8 cellular contexts compared by ENCODE assay signal in the genomic region with DNA sequence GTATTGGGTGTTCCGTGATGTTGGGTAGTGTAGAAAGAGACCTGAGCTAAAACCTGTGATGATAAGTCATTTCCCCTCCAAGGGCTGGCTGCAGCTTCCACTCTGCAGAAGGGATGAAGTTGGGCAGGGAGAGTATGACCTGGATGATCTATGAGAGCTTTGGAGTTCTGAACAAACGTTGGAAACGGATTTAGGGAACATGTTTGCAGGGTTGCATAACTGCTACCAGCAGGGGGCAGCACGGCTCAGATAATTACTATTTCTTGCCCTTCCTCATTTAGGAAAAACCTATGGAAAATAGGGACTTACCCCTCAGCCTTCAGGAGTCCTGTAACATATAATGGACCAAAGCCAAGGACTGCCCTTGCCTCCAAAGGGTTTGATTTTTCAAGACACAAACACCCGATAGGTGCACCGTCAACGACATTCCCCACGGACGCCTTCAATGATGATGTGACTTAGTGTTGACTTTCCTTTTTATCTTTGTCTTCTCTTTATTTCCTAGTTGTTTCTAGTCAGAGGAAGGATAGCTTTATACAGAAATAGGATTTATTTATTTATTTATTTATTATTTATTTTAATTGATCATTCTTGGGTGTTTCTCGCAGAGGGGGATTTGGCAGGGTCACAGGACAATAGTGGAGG.
A peak's percentile ranks its signal among the peaks of the same experiment; 100 is the strongest.
DNase-seq lines count a peak whose midpoint lies in the region; ATAC-seq and TF ChIP-seq lines count a peak whose summit lies in the region.

No MANE protein-coding gene starts in this region.

- no peak overlapping the region for H3K4me3 Mint-ChIP-seq in Calu3 (ENCODE audit: low read depth, unreplicated experiment)

- in situ Hi-C loops in transverse colon (cut with MboI; ENCODE audit: low pct_ligation_motif_present in 1 of 4, low pct_unique_long_range_greater_than_20kb in 1 of 4, low sequenced_read_pairs in 3 of 4) = loop anchor here in 2 of 4 donors (5.0 to 25.0 kb wide), 4 partner anchors 75 to 673 kb away; a partner anchor contains a TSS

- no peak overlapping the region for H3K27ac Mint-ChIP-seq in Calu3 (ENCODE audit: unreplicated experiment)

- H3K9me3 Mint-ChIP-seq in Calu3 (ENCODE audit: low read depth, unreplicated experiment) = no peaks in the 10 kb centered on the region

- H3K4me3 ChIP-seq in lower leg skin (ENCODE audit: low read depth, poor library complexity, severe bottlenecking) (no peak overlapping the region), transverse colon (no peak overlapping the region)

- WGBS in lower leg skin, 2 donors = 70% methylated on average over 10 of the region's 10 CpGs
- WGBS in transverse colon (ENCODE audit: low coverage in 1 of 2), 2 donors = 73 to 85% methylated on average over 8 to 10 of the region's 10 CpGs

- ATAC-seq in GM21515 (IDR thresholded peaks at IDR 0.05; ENCODE audit: unreplicated experiment) (no peak), HG03460 (IDR thresholded peaks at IDR 0.05; ENCODE audit: unreplicated experiment) (no peak)

- DNase-seq in Calu3 (peak; percentile 57), HK-2 (ENCODE audit: unreplicated experiment) (peak; percentile 49), SKM-1 treated with dmso at 0.1 percent for 144 hours (lab: John Stamatoyannopoulos, UW; ENCODE audit: unreplicated experiment) (peak; percentile 34), dermis microvascular lymphatic vessel endothelial cell (ENCODE audit: low read depth in 2 of 2) (peak; percentile 46 to 67), lower leg skin (ENCODE audit: low spot score in 2 of 2) (peak; percentile 60 to 91), transverse colon (peak; percentile 70)

- no peaks in the 10 kb centered on the region for H3K27me3 Mint-ChIP-seq in Calu3 (ENCODE audit: unreplicated experiment)

- no peaks in the 10 kb centered on the region for H3K4me1 ChIP-seq in transverse colon

- TF ChIP-seq POLR2A in lower leg skin (IDR thresholded peaks at IDR 0.05) (no peak), transverse colon (IDR thresholded peaks at IDR 0.05) (no peak)

- H3K36me3 ChIP-seq in transverse colon = no peaks in the 10 kb centered on the region

- H3K9me3 ChIP-seq in transverse colon = no peaks in the 10 kb centered on the region

- no peaks in the 10 kb centered on the region for H3K4me1 Mint-ChIP-seq in Calu3 (ENCODE audit: low read depth, unreplicated experiment)

- H3K36me3 Mint-ChIP-seq in Calu3 (ENCODE audit: insufficient read depth, unreplicated experiment) = no peaks in the 10 kb centered on the region

- no TSS peak for BruUV-seq in Calu3 (replicated peaks; lab: Mats Ljungman, UMichigan)

- H3K27me3 ChIP-seq in transverse colon = no peaks in the 10 kb centered on the region

- no peak for TF ChIP-seq EP300 in transverse colon (IDR thresholded peaks at IDR 0.05; ENCODE audit: low read depth)

- peak; percentile 77 for TF ChIP-seq CTCF in Calu3 (IDR thresholded peaks at IDR 0.05; ENCODE audit: unreplicated experiment)
- TF ChIP-seq CTCF in lower leg skin (IDR thresholded peaks at IDR 0.05) = peak in 1 of 3 donors; percentile 84
- TF ChIP-seq CTCF in transverse colon (IDR thresholded peaks at IDR 0.05) = peak; percentile 78 to 82 (median 81)

- CTCF ChIA-PET in Calu3 (lab: Charles Lee) = interaction anchor here (1.9 kb wide), 1 partner anchor 73 kb away, joined by 6 read pairs; no protein-coding TSS in a partner anchor

- no peak overlapping the region for H3K27ac ChIP-seq in transverse colon

- intact Hi-C loops in Calu3 (cut with micrococcal nuclease; ENCODE audit: unreplicated experiment) = loop anchor here (1.0 kb wide), 2 partner anchors 74 to 287 kb away; no protein-coding TSS in a partner anchor
- intact Hi-C loops in lower leg skin (cut with DNase I; ENCODE audit: low total_unique reads) = loop anchor here (10.0 kb wide), 1 partner anchor 287 kb away; no protein-coding TSS in a partner anchor
- intact Hi-C loops in transverse colon (cut with DNase I; ENCODE audit: low total_unique reads) = no loop called here
